Comparison of ENCODE assay signal across 8 cellular contexts in genomic region chr11:62705401-62705800, GRCh38. TPM values are rescaled to one million over a fixed set of nuclear protein-coding genes. Genes with fewer than 3 reads are reported as not detected.
DNase-seq lines count a peak whose midpoint lies in the region; ATAC-seq, FAIRE-seq and TF ChIP-seq lines count a peak whose summit lies in the region.

No MANE protein-coding gene starts in this region.

- no peak for TF ChIP-seq POLR2A in A549 (IDR thresholded peaks at IDR 0.05; ENCODE audit: low read length)
- TF ChIP-seq POLR2A in HCT116 (IDR thresholded peaks at IDR 0.05; ENCODE audit: borderline replicate concordance, extremely low read depth, insufficient read depth, insufficient read length), result no peak

- TF ChIP-seq CTCF in A549 (IDR thresholded peaks at IDR 0.05), result no peak
- no peak for TF ChIP-seq CTCF in HCT116 (IDR thresholded peaks at IDR 0.05 in 2 of 3, conservative IDR thresholded peaks at IDR 0.05 in 1 of 3; ENCODE audit: borderline replicate concordance in 1 of 3, insufficient read depth in 1 of 3, low read depth in 2 of 3, low read length in 2 of 3)

- H3K9me2 ChIP-seq in HCT116 (ENCODE audit: insufficient read depth), result no peaks in the 10 kb centered on the region

- peak overlapping the region; percentile 84 for H3K9ac ChIP-seq in HCT116 (ENCODE audit: low read length)

- no peak overlapping the region for H2AFZ ChIP-seq in HCT116 (ENCODE audit: low read depth, low read length, poor library complexity, severe bottlenecking)

- H3K4me1 Mint-ChIP-seq in activated CD8-positive, alpha-beta T cell treated with anti-CD3 and anti-CD28 coated beads, Interleukin-2, amount 10 ng/mL, durations not matched to agents 7 days and 5 days (ENCODE audit: low read depth), result peaks cover 44% of the 10 kb centered on the region
- H3K4me1 Mint-ChIP-seq in stimulated activated naive CD8-positive, alpha-beta T cell treated with anti-CD3 and anti-CD28 coated beads, Interleukin-15, amount 100 ng/mL, for 72 hours, result peaks cover 56% of the 10 kb centered on the region

- H3K27ac ChIP-seq in A549, result peak overlapping the region; percentile 80 to 92
- H3K27ac ChIP-seq in HCT116 (ENCODE audit: low read depth, low read length), result peak overlapping the region; percentile 64

- peaks cover 10 to 32% of the 10 kb centered on the region in 2 experiments; a peak in 3 of 4 replicates for H3K36me3 ChIP-seq in HCT116 (ENCODE audit: control insufficient read depth in 1 of 2, insufficient read depth in 2 of 2, low read length in 2 of 2)

- H3K27ac Mint-ChIP-seq in activated CD8-positive, alpha-beta T cell treated with anti-CD3 and anti-CD28 coated beads, Interleukin-2, amount 10 ng/mL, durations not matched to agents 7 days and 5 days, result peak overlapping the region; percentile 83
- peak overlapping the region in 1 of 2 donors; percentile 90 for H3K27ac Mint-ChIP-seq in stimulated activated naive CD8-positive, alpha-beta T cell treated with anti-CD3 and anti-CD28 coated beads, Interleukin-15, amount 100 ng/mL, for 72 hours

- RAD21 ChIA-PET in HCT116 (lab: Charles Lee; ENCODE audit: low non-redundant PET in 1 of 2, low total read pairs in 2 of 2, uncharacterized antibody in 2 of 2, unreplicated experiment in 2 of 2), result no interaction called here

- no peaks in the 10 kb centered on the region for H3K27me3 ChIP-seq in HCT116 (ENCODE audit: insufficient read depth, low read length)

- H3K36me3 Mint-ChIP-seq in activated CD8-positive, alpha-beta T cell treated with anti-CD3 and anti-CD28 coated beads, Interleukin-2, amount 10 ng/mL, durations not matched to agents 7 days and 5 days (ENCODE audit: low read depth), result peaks cover 37% of the 10 kb centered on the region

- H3K4me1 ChIP-seq in A549 (peaks cover 26% of the 10 kb centered on the region), HCT116 (ENCODE audit: control insufficient read depth in 1 of 2, insufficient read depth in 2 of 2, low read length in 2 of 2) (peaks cover 5 to 20% of the 10 kb centered on the region in 2 experiments)

- DNase-seq in A549 (ENCODE audit: low read depth in 1 of 2, low spot score in 1 of 2) (peak in 1 of 2 experiments; percentile 49), HCT116 (ENCODE audit: low read depth, low spot score) (no peak), GOT3 (lab: John Stamatoyannopoulos, UW) (no peak)
- no peak for DNase-seq in activated CD8-positive, alpha-beta T cell treated with anti-CD3 and anti-CD28 coated beads, Interleukin-2, amount 10 ng/mL, durations not matched to agents 7 days and 5 days
- DNase-seq in stimulated activated naive CD8-positive, alpha-beta T cell treated with anti-CD3 and anti-CD28 coated beads, Interleukin-15, amount 100 ng/mL, for 72 hours, result no peak
- DNase-seq in stimulated activated CD8-positive, alpha-beta memory T cell treated with anti-CD3 and anti-CD28 coated beads, Interleukin-4, amount 100 ng/mL, for 48 hours, result no peak

- intact Hi-C loops in HCT116 (cut with micrococcal nuclease), result no loop called here

- no peaks in the 10 kb centered on the region for H3K9me3 Mint-ChIP-seq in activated CD8-positive, alpha-beta T cell treated with anti-CD3 and anti-CD28 coated beads, Interleukin-2, amount 10 ng/mL, durations not matched to agents 7 days and 5 days (ENCODE audit: insufficient read depth)
- no peaks in the 10 kb centered on the region for H3K9me3 Mint-ChIP-seq in stimulated activated naive CD8-positive, alpha-beta T cell treated with anti-CD3 and anti-CD28 coated beads, Interleukin-15, amount 100 ng/mL, for 72 hours

- ATAC-seq in A549 (peak; percentile 2 to 9; a peak in 3 of 6 replicates), HCT116 (peak; percentile 6; the same call in 1 of the 2 replicates), esophagus mucosa (no peak)
- no peak for ATAC-seq in activated CD8-positive, alpha-beta T cell treated with anti-CD3 and anti-CD28 coated beads, Interleukin-2, amount 10 ng/mL, durations not matched to agents 7 days and 5 days
- no peak for ATAC-seq in stimulated activated naive CD8-positive, alpha-beta T cell treated with anti-CD3 and anti-CD28 coated beads, Interleukin-15, amount 100 ng/mL, for 72 hours

- H3K9me3 ChIP-seq in A549, result no peaks in the 10 kb centered on the region
- H3K9me3 ChIP-seq in HCT116 (ENCODE audit: control insufficient read depth in 1 of 2, insufficient read depth in 1 of 2, low read depth in 1 of 2, low read length in 2 of 2), result no peaks in the 10 kb centered on the region

- H3K79me2 ChIP-seq in HCT116 (ENCODE audit: insufficient read depth, low read length), result peaks cover 12% of the 10 kb centered on the region

- no peak for TF ChIP-seq RAD21 in A549 (conservative IDR thresholded peaks at IDR 0.05 in 1 of 2, IDR thresholded peaks at IDR 0.05 in 1 of 2)
- no peak for TF ChIP-seq RAD21 in HCT116 (IDR thresholded peaks at IDR 0.05; ENCODE audit: low read depth)

- TF ChIP-seq EP300 in A549 (IDR thresholded peaks at IDR 0.05), result no peak

- H3K27me3 Mint-ChIP-seq in activated CD8-positive, alpha-beta T cell treated with anti-CD3 and anti-CD28 coated beads, Interleukin-2, amount 10 ng/mL, durations not matched to agents 7 days and 5 days (ENCODE audit: low read depth), result no peaks in the 10 kb centered on the region
- no peaks in the 10 kb centered on the region for H3K27me3 Mint-ChIP-seq in stimulated activated naive CD8-positive, alpha-beta T cell treated with anti-CD3 and anti-CD28 coated beads, Interleukin-15, amount 100 ng/mL, for 72 hours

- POLR2A ChIA-PET in A549 (lab: Yijun Ruan, JAX), result interaction anchor here (1.1 to 6.1 kb wide), 7 partner anchors 22 to 136 kb away, joined by 4 to 64 read pairs (median 7); partner anchors contain the start of genes C11orf98, CSKMT, HNRNPUL2 and LBHD1
- POLR2A ChIA-PET in HCT116 (lab: Charles Lee), result interaction anchor here (0.9 to 2.3 kb wide), 4 partner anchors 16 to 132 kb away, joined by 3 to 6 read pairs (median 4); partner anchors contain the start of genes C11orf98, CSKMT, EEF1G and HNRNPUL2
- POLR2A ChIA-PET in activated CD8-positive, alpha-beta T cell treated with anti-CD3 and anti-CD28 coated beads, Interleukin-2, amount 10 ng/mL, durations not matched to agents 7 days and 5 days (lab: Charles Lee), result interaction anchor here (0.8 to 11.7 kb wide), 8 partner anchors 21 to 136 kb away, joined by 3 to 123 read pairs (median 7); partner anchors contain the start of genes C11orf98, CSKMT, EEF1G and HNRNPUL2

- BruUV-seq in HCT116 (replicated peaks; lab: Mats Ljungman, UMichigan), result no TSS peak

- FAIRE-seq in A549 (lab: Jason Lieb, UNC), result no peak

- no peaks in the 10 kb centered on the region for H4K20me1 ChIP-seq in HCT116 (ENCODE audit: insufficient read depth)

- peak overlapping the region; percentile 90 for H3K4me3 Mint-ChIP-seq in activated CD8-positive, alpha-beta T cell treated with anti-CD3 and anti-CD28 coated beads, Interleukin-2, amount 10 ng/mL, durations not matched to agents 7 days and 5 days
- H3K4me3 Mint-ChIP-seq in stimulated activated naive CD8-positive, alpha-beta T cell treated with anti-CD3 and anti-CD28 coated beads, Interleukin-15, amount 100 ng/mL, for 72 hours, result peak overlapping the region; percentile 95 to 96

- CTCF ChIA-PET in A549 (lab: Yijun Ruan, JAX) (interaction anchor here (0.7 to 5.3 kb wide), 10 partner anchors 11 to 317 kb away, joined by 3 to 39 read pairs (median 5); partner anchors contain the start of gene LRRN4CL), HCT116 (lab: Charles Lee) (interaction anchor here (1.2 to 1.5 kb wide), 3 partner anchors 11 to 311 kb away, joined by 4 to 7 read pairs (median 4); no protein-coding TSS in a partner anchor)
- CTCF ChIA-PET in activated CD8-positive, alpha-beta T cell treated with anti-CD3 and anti-CD28 coated beads, Interleukin-2, amount 10 ng/mL, durations not matched to agents 7 days and 5 days (lab: Charles Lee), result interaction anchor here (0.7 to 2.6 kb wide), 5 partner anchors 9 to 114 kb away, joined by 3 to 19 read pairs (median 4); partner anchors contain the start of gene TUT1

- H3K4me3 ChIP-seq in A549, result peak overlapping the region; percentile 69
- H3K4me3 ChIP-seq in HCT116 (replicated peaks in 1 of 2; ENCODE audit: low read depth in 1 of 2, low read length in 2 of 2), result peak overlapping the region; percentile 50 to 75
- H3K4me3 ChIP-seq in iPS-11a (ENCODE audit: low read depth, low read length), result peak overlapping the region; percentile 86

- H3K4me2 ChIP-seq in A549 (peak overlapping the region; percentile 78), HCT116 (ENCODE audit: low read length) (peak overlapping the region; percentile 85)

- WGBS in A549 (ENCODE audit: missing lambda C conversion rate), result 56% methylated on average over 6 of the region's 7 CpGs

RNA-seq across cellular contexts. Expression of gene BSCL2, which starts 1.8 kb away (rescaled TPM):
- 63.9 and 101 TPM in 2 replicates for polyA plus RNA-seq in A549 (2011; rRNA removed)
- polyA plus RNA-seq in A549 (2012; cell fraction: cytosol; rRNA removed), result 97.9 and 118 TPM in 2 replicates
- polyA plus RNA-seq in A549 (2012; cell fraction: nucleus; rRNA removed), result 127 and 182 TPM in 2 replicates
- polyA plus RNA-seq in A549 (2017; fragmentation: RNase III; extraction: RNeasy Plus Mini Kit Qiagen cat#74134 plus additional on column Dnase treatment), result 63.0 to 72.4 TPM (median 64.5 TPM) in 3 replicates
- polyA minus RNA-seq in A549 (2011; rRNA and poly(A)+ RNA removed), result 98.1 and 142 TPM in 2 replicates
- 62.0 TPM for total RNA-seq in HCT116 (2021; ENCODE audit: unreplicated experiment)
- polyA plus RNA-seq in HCT116 (2012), result 58.7 and 71.5 TPM in 2 replicates
- 10 to 100 TPM; 30.3 to 39.9 TPM for total RNA-seq in activated CD8-positive, alpha-beta T cell treated with anti-CD3 and anti-CD28 coated beads, Interleukin-2, amount 10 ng/mL, durations not matched to agents 7 days and 5 days
- total RNA-seq in esophagus mucosa, result 42.4 TPM

RNA-seq across cellular contexts. Expression of gene GNG3, which starts 2.1 kb away (rescaled TPM):
- polyA plus RNA-seq in A549 (2011; rRNA removed), result not detected in 2 replicates
- polyA plus RNA-seq in A549 (2012; cell fraction: cytosol; rRNA removed), result 0.04 TPM in 1 of 2 replicates, not detected in the other
- polyA plus RNA-seq in A549 (2012; cell fraction: nucleus; rRNA removed), result 0.10 TPM in 1 of 2 replicates, not detected in the other
- 0.15 TPM in 1 of 3 replicates, not detected in the others for polyA plus RNA-seq in A549 (2017; fragmentation: RNase III; extraction: RNeasy Plus Mini Kit Qiagen cat#74134 plus additional on column Dnase treatment)
- polyA minus RNA-seq in A549 (2011; rRNA and poly(A)+ RNA removed), result not detected in 2 replicates
- not detected for total RNA-seq in HCT116 (2021; ENCODE audit: unreplicated experiment)
- polyA plus RNA-seq in HCT116 (2012), result 1.0 and 1.3 TPM in 2 replicates
- total RNA-seq in activated CD8-positive, alpha-beta T cell treated with anti-CD3 and anti-CD28 coated beads, Interleukin-2, amount 10 ng/mL, durations not matched to agents 7 days and 5 days, result not detected
- total RNA-seq in esophagus mucosa, result not detected

RNA-seq across cellular contexts. Expression of gene LRRN4CL, which starts 16.1 kb away (rescaled TPM):
- polyA plus RNA-seq in A549 (2011; rRNA removed), result 0.03 and 0.04 TPM in 2 replicates
- polyA plus RNA-seq in A549 (2012; cell fraction: cytosol; rRNA removed), result 0.05 TPM in 2 replicates
- 0.43 and 0.47 TPM in 2 replicates for polyA plus RNA-seq in A549 (2012; cell fraction: nucleus; rRNA removed)
- 0.03 to 0.08 TPM (median 0.08 TPM) in 3 replicates for polyA plus RNA-seq in A549 (2017; fragmentation: RNase III; extraction: RNeasy Plus Mini Kit Qiagen cat#74134 plus additional on column Dnase treatment)
- polyA minus RNA-seq in A549 (2011; rRNA and poly(A)+ RNA removed), result 0.29 and 0.70 TPM in 2 replicates
- 0.71 TPM for total RNA-seq in HCT116 (2021; ENCODE audit: unreplicated experiment)
- 0.14 and 0.17 TPM in 2 replicates for polyA plus RNA-seq in HCT116 (2012)
- under 1 TPM; 0.21 to 0.34 TPM for total RNA-seq in activated CD8-positive, alpha-beta T cell treated with anti-CD3 and anti-CD28 coated beads, Interleukin-2, amount 10 ng/mL, durations not matched to agents 7 days and 5 days
- 1.1 TPM for total RNA-seq in esophagus mucosa

RNA-seq across cellular contexts. Expression of gene HNRNPUL2, which starts 21.9 kb away (rescaled TPM):
- polyA plus RNA-seq in A549 (2011; rRNA removed) (31.4 and 31.6 TPM in 2 replicates), A549 (2017; fragmentation: RNase III; extraction: RNeasy Plus Mini Kit Qiagen cat#74134 plus additional on column Dnase treatment) (71.3 to 79.5 TPM (median 74.4 TPM) in 3 replicates)
- polyA plus RNA-seq in A549 (2012; cell fraction: cytosol; rRNA removed), result 18.4 and 20.8 TPM in 2 replicates
- polyA plus RNA-seq in A549 (2012; cell fraction: nucleus; rRNA removed), result 11.6 and 16.1 TPM in 2 replicates
- 17.1 and 17.8 TPM in 2 replicates for polyA minus RNA-seq in A549 (2011; rRNA and poly(A)+ RNA removed)
- total RNA-seq in HCT116 (2021; ENCODE audit: unreplicated experiment) (45.8 TPM), esophagus mucosa (29.5 TPM)
- 43.9 and 53.3 TPM in 2 replicates for polyA plus RNA-seq in HCT116 (2012)
- 10 to 100 TPM; 65.4 to 67.0 TPM for total RNA-seq in activated CD8-positive, alpha-beta T cell treated with anti-CD3 and anti-CD28 coated beads, Interleukin-2, amount 10 ng/mL, durations not matched to agents 7 days and 5 days

RNA-seq across cellular contexts. Expression of gene TTC9C, which starts 22.9 kb away (rescaled TPM):
- polyA plus RNA-seq in A549 (2011; rRNA removed), result 42.6 and 44.0 TPM in 2 replicates
- polyA plus RNA-seq in A549 (2012; cell fraction: cytosol; rRNA removed), result 21.7 and 21.9 TPM in 2 replicates
- 16.7 and 25.4 TPM in 2 replicates for polyA plus RNA-seq in A549 (2012; cell fraction: nucleus; rRNA removed)
- polyA plus RNA-seq in A549 (2017; fragmentation: RNase III; extraction: RNeasy Plus Mini Kit Qiagen cat#74134 plus additional on column Dnase treatment), result 32.6 to 34.1 TPM (median 33.5 TPM) in 3 replicates
- polyA minus RNA-seq in A549 (2011; rRNA and poly(A)+ RNA removed), result 20.7 and 27.0 TPM in 2 replicates
- 33.3 TPM for total RNA-seq in HCT116 (2021; ENCODE audit: unreplicated experiment)
- polyA plus RNA-seq in HCT116 (2012), result 32.5 and 39.7 TPM in 2 replicates
- total RNA-seq in activated CD8-positive, alpha-beta T cell treated with anti-CD3 and anti-CD28 coated beads, Interleukin-2, amount 10 ng/mL, durations not matched to agents 7 days and 5 days, result 10 to 100 TPM; 44.3 to 46.1 TPM
- 13.5 TPM for total RNA-seq in esophagus mucosa

Comparison
In these comparisons a context has a peak if more than half of its experiments do, and no peak if none do; other contexts are left out.
1. ATAC-seq: peak in A549 (2 of 2) and HCT116 (single experiment); none in activated CD8-positive, alpha-beta T cell treated with anti-CD3 and anti-CD28 coated beads, Interleukin-2, amount 10 ng/mL, durations not matched to agents 7 days and 5 days (single experiment), stimulated activated naive CD8-positive, alpha-beta T cell treated with anti-CD3 and anti-CD28 coated beads, Interleukin-15, amount 100 ng/mL, for 72 hours (single experiment) and esophagus mucosa (single experiment).
2. Peak in every context shown above with its lines, with median percentiles within 50 percentile points of each other: H3K4me3 ChIP-seq.